ENCODE assay signal across 8 cellular contexts in the genomic region with DNA sequence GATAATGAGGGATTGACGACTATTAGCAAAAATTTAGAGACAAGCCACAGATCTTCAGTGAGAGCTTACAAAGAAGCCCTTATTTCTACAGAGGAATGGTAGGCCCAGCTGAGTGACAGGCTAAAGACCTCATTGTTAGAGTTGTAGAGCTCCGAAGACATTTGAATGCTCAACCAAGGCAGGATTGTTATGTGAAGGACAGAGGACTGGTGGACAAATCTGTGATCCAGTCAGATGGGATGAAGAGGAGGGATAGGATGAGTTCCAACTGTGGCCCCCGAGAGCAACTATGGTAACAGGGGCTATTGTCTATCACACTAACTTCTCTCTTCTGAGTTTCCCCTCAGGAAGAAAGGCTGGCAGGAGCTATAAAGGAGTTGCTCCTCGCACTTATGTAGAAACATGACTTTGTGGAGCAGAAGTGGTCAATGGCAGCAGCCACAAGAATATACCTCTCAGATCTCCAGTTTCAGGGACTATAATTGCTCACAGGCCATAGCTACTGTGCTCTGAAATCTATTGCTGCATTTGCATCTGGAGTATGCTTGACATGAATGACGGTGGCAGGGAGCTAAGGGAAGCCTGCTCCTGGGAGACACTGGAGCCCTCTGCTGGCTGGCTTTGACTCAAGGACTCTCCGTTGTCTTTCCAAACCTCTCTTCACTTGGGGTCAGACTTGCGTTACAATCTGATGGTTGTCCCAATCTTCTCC. TPM values are rescaled to one million over a fixed set of nuclear protein-coding genes. Genes with fewer than 3 reads are reported as not detected.
DNase-seq lines count a peak whose midpoint lies in the region; ATAC-seq, FAIRE-seq and TF ChIP-seq lines count a peak whose summit lies in the region.

No MANE protein-coding gene starts in this region.

- peak; percentile 74 for DNase-seq in COLO668 (lab: John Stamatoyannopoulos, UW; ENCODE audit: unreplicated experiment)
- DNase-seq in H7: peak; percentile 49
- peak; percentile 77 for DNase-seq in NCI-H748 (lab: John Stamatoyannopoulos, UW; ENCODE audit: unreplicated experiment)
- DNase-seq in brain microvascular endothelial cell: peak; percentile 67
- DNase-seq in keratinocyte (ENCODE audit: low read depth, low spot score): no peak
- DNase-seq in superior temporal gyrus (ENCODE audit: extremely low spot score): peak; percentile 89
- DNase-seq in GOT3 (lab: John Stamatoyannopoulos, UW): no peak

- ATAC-seq in GM21367 (IDR thresholded peaks at IDR 0.05; ENCODE audit: unreplicated experiment): no peak

- H3K9ac ChIP-seq in keratinocyte (ENCODE audit: control insufficient read depth, extremely low read depth, insufficient read depth, low read length): no peak overlapping the region

- H3K27me3 ChIP-seq in H7 (ENCODE audit: control insufficient read depth, insufficient read depth, low read length): no peaks in the 10 kb centered on the region; the same call in 1 of the 2 replicates
- no peaks in the 10 kb centered on the region for H3K27me3 ChIP-seq in brain microvascular endothelial cell (replicated peaks)
- H3K27me3 ChIP-seq in keratinocyte (ENCODE audit: control insufficient read depth, extremely low read depth, insufficient read depth, low read length): no peaks in the 10 kb centered on the region

- no peak overlapping the region for H3K4me2 ChIP-seq in keratinocyte (ENCODE audit: control insufficient read depth, extremely low read depth, insufficient read depth, low read depth, low read length)

- no peaks in the 10 kb centered on the region for H4K20me1 ChIP-seq in keratinocyte (ENCODE audit: control insufficient read depth, extremely low read depth, insufficient read depth, low read length)

- H3K36me3 ChIP-seq in H7 (replicated peaks; ENCODE audit: control insufficient read depth, insufficient read depth, low read length): no peaks in the 10 kb centered on the region
- no peaks in the 10 kb centered on the region for H3K36me3 ChIP-seq in brain microvascular endothelial cell (replicated peaks)
- H3K36me3 ChIP-seq in keratinocyte (ENCODE audit: control insufficient read depth in 2 of 2, extremely low read depth in 1 of 2, insufficient read depth in 2 of 2, low read length in 2 of 2): no peaks in the 10 kb centered on the region

- dilution Hi-C loops in keratinocyte (cut with MboI; ENCODE audit: extremely low pct_ligation_motif_present, low sequenced_read_pairs): no loop called here

- FAIRE-seq in keratinocyte (lab: Jason Lieb, UNC): peak; percentile 90

- no peaks in the 10 kb centered on the region for H3K9me3 ChIP-seq in keratinocyte (ENCODE audit: control insufficient read depth, low read depth, low read length)

- peaks cover 11% of the 10 kb centered on the region for H3K4me1 ChIP-seq in keratinocyte (ENCODE audit: control insufficient read depth, extremely low read depth, insufficient read depth, low read length)

- H3K4me3 ChIP-seq in H7 (ENCODE audit: insufficient read depth, low read depth, low read length) (no peak overlapping the region), brain microvascular endothelial cell (ENCODE audit: low read depth, low read length) (no peak overlapping the region), keratinocyte (ENCODE audit: control insufficient read depth in 2 of 3, extremely low read depth in 1 of 3, insufficient read depth in 2 of 3, low read depth in 1 of 3, low read length in 3 of 3) (no peak overlapping the region)

- H3K27ac ChIP-seq in brain microvascular endothelial cell: no peak overlapping the region
- no peak overlapping the region for H3K27ac ChIP-seq in keratinocyte (ENCODE audit: control insufficient read depth, insufficient read depth, low read length)

- H3K79me2 ChIP-seq in keratinocyte (ENCODE audit: control insufficient read depth, insufficient read depth, low read length): no peaks in the 10 kb centered on the region

- H3K9me1 ChIP-seq in keratinocyte (ENCODE audit: control insufficient read depth, extremely low read depth, insufficient read depth, low read length): no peaks in the 10 kb centered on the region

- H2AFZ ChIP-seq in keratinocyte (ENCODE audit: control insufficient read depth, low read length): no peak overlapping the region

- TF ChIP-seq CTCF in brain microvascular endothelial cell (IDR thresholded peaks at IDR 0.05; ENCODE audit: low read depth, low read length, missing control alignments) (peak; percentile 93), keratinocyte (optimal IDR thresholded peaks at IDR 0.05 in 1 of 3, IDR thresholded peaks at IDR 0.05 in 1 of 3, conservative IDR thresholded peaks at IDR 0.05 in 1 of 3; ENCODE audit: extremely low read depth in 1 of 3, insufficient read depth in 2 of 3, low read length in 3 of 3) (peak; percentile 73 to 89 (median 86))

- in situ Hi-C loops in brain microvascular endothelial cell (cut with HindIII; ENCODE audit: low pct_ligation_motif_present, low sequenced_read_pairs): no loop called here

RNA-seq across cellular contexts. Expression of gene GREB1L, which starts 50.3 kb away (rescaled TPM):
- total RNA-seq in H7 (2014; rRNA removed; shearing (Covaris generic)): 0.03 TPM in 1 of 2 replicates, not detected in the other
- polyA plus RNA-seq in keratinocyte: 2.8 to 5.5 TPM (median 5.1 TPM) in 3 replicates
- 0.47 TPM for polyA plus RNA-seq in keratinocyte (2011; ENCODE audit: low read depth)
- polyA plus RNA-seq in keratinocyte (2011; cell fraction: cytosol; rRNA removed): 2.8 and 4.6 TPM in 2 replicates
- polyA plus RNA-seq in keratinocyte (2011; cell fraction: nucleus; rRNA removed): 7.6 and 8.0 TPM in 2 replicates
- 1.2 and 2.9 TPM in 2 replicates for polyA plus RNA-seq in keratinocyte (2012; ENCODE audit: low replicate concordance)
- polyA minus RNA-seq in keratinocyte: 4.6 to 18.1 TPM (median 8.0 TPM) in 3 replicates
- polyA minus RNA-seq in keratinocyte (2011; cell fraction: cytosol; rRNA and poly(A)+ RNA removed): 8.2 TPM
- 14.9 and 24.9 TPM in 2 replicates for polyA minus RNA-seq in keratinocyte (2011; cell fraction: nucleus; rRNA and poly(A)+ RNA removed)

Comparison
In these comparisons a context has a peak if more than half of its experiments do, and no peak if none do; other contexts are left out.
1. DNase-seq: peak in COLO668 (single experiment), H7 (single experiment), NCI-H748 (single experiment), brain microvascular endothelial cell (single experiment) and superior temporal gyrus (single experiment); none in keratinocyte (single experiment) and GOT3 (single experiment).